ENCODE assay signal across 8 cellular contexts in the genomic region with DNA sequence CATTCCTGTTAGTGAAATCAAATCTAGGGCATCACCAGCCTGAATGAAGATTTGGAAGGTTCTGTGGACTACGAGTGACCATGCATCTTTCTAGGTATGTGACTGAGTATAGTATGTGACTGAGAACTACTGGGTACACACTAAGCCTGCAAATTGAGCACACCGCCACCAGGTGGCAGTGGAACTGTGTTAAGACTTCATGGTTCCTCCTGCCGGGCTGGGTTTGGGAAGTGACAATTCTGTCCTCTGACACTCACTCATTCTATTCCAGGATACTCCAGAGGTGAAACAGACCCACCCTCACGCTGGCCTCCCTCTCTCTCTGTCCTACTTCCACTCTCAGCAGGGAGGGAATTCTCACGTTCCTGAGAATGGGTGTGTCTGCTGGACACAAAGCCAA.
DNase-seq lines count a peak whose midpoint lies in the region; TF ChIP-seq lines count a peak whose summit lies in the region.

No MANE protein-coding gene starts in this region.

- CTCF ChIA-PET in mammary epithelial cell (lab: Charles Lee; ENCODE audit: low non-redundant PET), result no interaction called here

- DNase-seq in activated CD8-positive, alpha-beta memory T cell treated with anti-CD3 and anti-CD28 coated beads, Interleukin-2, amount 50 U/mL, for 48 hours, result peak; percentile 84
- DNase-seq in activated CD8-positive, alpha-beta memory T cell treated with anti-CD3 and anti-CD28 coated beads, Interleukin-2, amount 50 U/mL, for 4 hours, result no peak
- DNase-seq in NOMO-1 treated with DMSO at 0.1 percent for 48 hours (lab: John Stamatoyannopoulos, UW; ENCODE audit: unreplicated experiment) (peak; percentile 37), mammary epithelial cell (peak; percentile 21), sigmoid colon (peak; percentile 17), COLO829 (ENCODE audit: low spot score) (no peak), HPDE6-E6E7 (ENCODE audit: extremely low spot score) (no peak), NCI-H345 treated with DMSO at 0.1 percent for 48 hours (lab: John Stamatoyannopoulos, UW; ENCODE audit: unreplicated experiment) (no peak)

- H3K36me3 ChIP-seq in mammary epithelial cell (ENCODE audit: insufficient read depth, low read length) (no peaks in the 10 kb centered on the region), sigmoid colon (no peaks in the 10 kb centered on the region)

- peak; percentile 31 to 35 for TF ChIP-seq CTCF in mammary epithelial cell (conservative IDR thresholded peaks at IDR 0.05 in 1 of 2, IDR thresholded peaks at IDR 0.05 in 1 of 2; ENCODE audit: extremely low read depth in 1 of 2, insufficient read depth in 1 of 2, low read depth in 1 of 2, low read length in 2 of 2)
- TF ChIP-seq CTCF in sigmoid colon (IDR thresholded peaks at IDR 0.05), result no peak

- WGBS in mammary epithelial cell (ENCODE audit: low coverage, missing lambda C conversion rate), result 42% methylated on average over 5 of the region's 5 CpGs
- WGBS in sigmoid colon, 2 donors, result 38 to 45% methylated on average over 5 of the region's 5 CpGs

- BruUV-seq in mammary epithelial cell (replicated peaks; lab: Mats Ljungman, UMichigan), result no TSS peak

- no peaks in the 10 kb centered on the region for H4K20me1 ChIP-seq in mammary epithelial cell (ENCODE audit: insufficient read depth, low read length)

- no peak for TF ChIP-seq POLR2A in sigmoid colon (IDR thresholded peaks at IDR 0.05)

- intact Hi-C loops in mammary epithelial cell (cut with micrococcal nuclease), result no loop called here
- intact Hi-C loops in sigmoid colon (cut with DNase I), result no loop called here

- H3K79me2 ChIP-seq in mammary epithelial cell (ENCODE audit: insufficient read depth, low read length), result no peaks in the 10 kb centered on the region

- H3K9me3 ChIP-seq in mammary epithelial cell (replicated peaks; ENCODE audit: insufficient read depth, low read length) (no peaks in the 10 kb centered on the region), sigmoid colon (no peaks in the 10 kb centered on the region)

- H3K4me1 ChIP-seq in mammary epithelial cell (ENCODE audit: insufficient read depth, low read length), result no peaks in the 10 kb centered on the region
- no peaks in the 10 kb centered on the region for H3K4me1 ChIP-seq in sigmoid colon

- no peak overlapping the region for H3K9ac ChIP-seq in mammary epithelial cell (ENCODE audit: insufficient read depth, low read length)

- dilution Hi-C loops in mammary epithelial cell (cut with HindIII; ENCODE audit: low sequenced_read_pairs), result no loop called here

- H3K4me3 ChIP-seq in mammary epithelial cell (replicated peaks in 1 of 3; ENCODE audit: insufficient read depth in 1 of 3, low read depth in 2 of 3, low read length in 3 of 3) (no peak overlapping the region), sigmoid colon (no peak overlapping the region)

- no peak overlapping the region for H2AFZ ChIP-seq in mammary epithelial cell (ENCODE audit: low read depth, low read length)

- H3K27me3 ChIP-seq in mammary epithelial cell (ENCODE audit: insufficient read depth, low read length), result no peaks in the 10 kb centered on the region
- no peaks in the 10 kb centered on the region for H3K27me3 ChIP-seq in sigmoid colon

- H3K4me2 ChIP-seq in mammary epithelial cell (ENCODE audit: insufficient read depth, low read depth, low read length), result no peak overlapping the region

- in situ Hi-C loops in mammary epithelial cell (cut with MboI; ENCODE audit: low sequenced_read_pairs in 2 of 2), result no loop called here

- H3K27ac ChIP-seq in mammary epithelial cell (ENCODE audit: insufficient read depth, low read depth, low read length), result no peak overlapping the region
- H3K27ac ChIP-seq in sigmoid colon, result no peak overlapping the region

- no peak for TF ChIP-seq EP300 in sigmoid colon (IDR thresholded peaks at IDR 0.05)

Comparison
In these comparisons a context has a peak if more than half of its experiments do, and no peak if none do; other contexts are left out.
1. DNase-seq: peak in activated CD8-positive, alpha-beta memory T cell treated with anti-CD3 and anti-CD28 coated beads, Interleukin-2, amount 50 U/mL, for 48 hours (single experiment), NOMO-1 treated with DMSO at 0.1 percent for 48 hours (single experiment), mammary epithelial cell (single experiment) and sigmoid colon (single experiment); none in activated CD8-positive, alpha-beta memory T cell treated with anti-CD3 and anti-CD28 coated beads, Interleukin-2, amount 50 U/mL, for 4 hours (single experiment), COLO829 (single experiment), HPDE6-E6E7 (single experiment) and NCI-H345 treated with DMSO at 0.1 percent for 48 hours (single experiment).
2. CTCF ChIP-seq: peak in mammary epithelial cell (2 of 2); none in sigmoid colon (0 of 4).